In genomic region chr16:25106567-25107465, GRCh38 we compare ENCODE assay signal across 1 cellular context.
TF ChIP-seq lines count a peak whose summit lies in the region.

No MANE protein-coding gene starts in this region.

TF ChIP-seq in HepG2, 621 proteins besides CTCF, POLR2A, EP300 and RAD21 (continued from another document and continues in another):
- no peak for TF ChIP-seq ARID3A (IDR thresholded peaks at IDR 0.05; ENCODE audit: low read depth, low read length)
- TF ChIP-seq ZNF513 (CRISPR knock-in tag; conservative IDR thresholded peaks at IDR 0.05), result peak; percentile 95; the same call in 1 of the 2 replicates
- TF ChIP-seq ZNF883 (CRISPR knock-in tag; IDR thresholded peaks at IDR 0.05; ENCODE audit: not compliant biosample characterization), result peak; percentile 66
- TF ChIP-seq SETDB1 (CRISPR knock-in tag; IDR thresholded peaks at IDR 0.05; ENCODE audit: borderline replicate concordance), result no peak
- no peak; the same call in 1 of the 2 replicates for TF ChIP-seq DZIP1 (CRISPR knock-in tag; IDR thresholded peaks at IDR 0.05)
- TF ChIP-seq ZNF816 (CRISPR knock-in tag; IDR thresholded peaks at IDR 0.05; ENCODE audit: borderline replicate concordance), result no peak
- peak; percentile 67 for TF ChIP-seq HNRNPLL (IDR thresholded peaks at IDR 0.05; ENCODE audit: low read depth, low read length, poor library complexity, severe bottlenecking)
- TF ChIP-seq ZNF781 (CRISPR knock-in tag; IDR thresholded peaks at IDR 0.05; ENCODE audit: borderline replicate concordance, not compliant biosample characterization), result no peak
- peak; percentile 97 for TF ChIP-seq ARID4A (CRISPR knock-in tag; IDR thresholded peaks at IDR 0.05; ENCODE audit: borderline replicate concordance)
- TF ChIP-seq BCL6 (CRISPR knock-in tag; IDR thresholded peaks at IDR 0.05), result peak; percentile 97
- TF ChIP-seq CBX2 (IDR thresholded peaks at IDR 0.05; ENCODE audit: low read depth, low read length), result no peak
- TF ChIP-seq CBX2 (CRISPR knock-in tag; IDR thresholded peaks at IDR 0.05; ENCODE audit: low read depth), result no peak
- TF ChIP-seq ISL2 (CRISPR knock-in tag; IDR thresholded peaks at IDR 0.05), result peak; percentile 78
- TF ChIP-seq ARNT2 (CRISPR knock-in tag; IDR thresholded peaks at IDR 0.05; ENCODE audit: low read depth), result peak; percentile 80
- TF ChIP-seq NR2C2 (CRISPR knock-in tag; IDR thresholded peaks at IDR 0.05; ENCODE audit: borderline replicate concordance), result peak; percentile 99
- TF ChIP-seq HES4 (CRISPR knock-in tag; IDR thresholded peaks at IDR 0.05; ENCODE audit: borderline replicate concordance), result 0 out of 2 replicates have a peak, but pooled peaks have one; percentile 28
- no peak for TF ChIP-seq STAT5B (CRISPR knock-in tag; IDR thresholded peaks at IDR 0.05)
- TF ChIP-seq ZNF292 (CRISPR knock-in tag; IDR thresholded peaks at IDR 0.05; ENCODE audit: borderline replicate concordance, low read depth), result peak; percentile 85
- TF ChIP-seq GLMP (CRISPR knock-in tag; IDR thresholded peaks at IDR 0.05; ENCODE audit: borderline replicate concordance), result no peak
- TF ChIP-seq ZNF234 (CRISPR knock-in tag; conservative IDR thresholded peaks at IDR 0.05), result peak; percentile 95
- TF ChIP-seq ZNF570 (CRISPR knock-in tag; IDR thresholded peaks at IDR 0.05; ENCODE audit: borderline replicate concordance), result 0 out of 2 replicates have a peak, but pooled peaks have one; percentile 60
- no peak for TF ChIP-seq ZNF33A (CRISPR knock-in tag; IDR thresholded peaks at IDR 0.05; ENCODE audit: borderline replicate concordance)
- TF ChIP-seq SRSF9 (IDR thresholded peaks at IDR 0.05; ENCODE audit: borderline replicate concordance, insufficient read depth, low read depth, low read length, poor library complexity, severe bottlenecking), result no peak
- peak; percentile 37; the same call in 1 of the 2 replicates for TF ChIP-seq ZNF362 (CRISPR knock-in tag; IDR thresholded peaks at IDR 0.05; ENCODE audit: borderline replicate concordance)
- peak; percentile 97 for TF ChIP-seq IKZF5 (CRISPR knock-in tag; IDR thresholded peaks at IDR 0.05)
- TF ChIP-seq ZNF235 (CRISPR knock-in tag; IDR thresholded peaks at IDR 0.05; ENCODE audit: borderline replicate concordance), result peak; percentile 95
- TF ChIP-seq ZNF543 (CRISPR knock-in tag; IDR thresholded peaks at IDR 0.05), result peak; percentile 97
- 0 out of 2 replicates have a peak, but pooled peaks have one; percentile 44 for TF ChIP-seq ZNF740 (CRISPR knock-in tag; IDR thresholded peaks at IDR 0.05)
- TF ChIP-seq ZFP36 (IDR thresholded peaks at IDR 0.05; ENCODE audit: borderline replicate concordance, low read depth, low read length, partially characterized antibody), result no peak
- peak; percentile 14; the same call in 1 of the 2 replicates for TF ChIP-seq CERS6 (CRISPR knock-in tag; IDR thresholded peaks at IDR 0.05)
- peak; percentile 94 for TF ChIP-seq GABPA (IDR thresholded peaks at IDR 0.05; ENCODE audit: low read depth, low read length)
- TF ChIP-seq GABPA (CRISPR knock-in tag; IDR thresholded peaks at IDR 0.05; ENCODE audit: low read depth), result peak; percentile 97
- TF ChIP-seq TRAFD1 (CRISPR knock-in tag; IDR thresholded peaks at IDR 0.05; ENCODE audit: borderline replicate concordance), result 0 out of 2 replicates have a peak, but pooled peaks have one; percentile 75
- TF ChIP-seq PRDM15 (CRISPR knock-in tag; IDR thresholded peaks at IDR 0.05), result no peak
- peak; percentile 94 for TF ChIP-seq ZNF296 (CRISPR knock-in tag; conservative IDR thresholded peaks at IDR 0.05)
- TF ChIP-seq ZBTB21 (CRISPR knock-in tag; IDR thresholded peaks at IDR 0.05), result no peak
